ENCODE assay signal across 18 cellular contexts in the genomic region with DNA sequence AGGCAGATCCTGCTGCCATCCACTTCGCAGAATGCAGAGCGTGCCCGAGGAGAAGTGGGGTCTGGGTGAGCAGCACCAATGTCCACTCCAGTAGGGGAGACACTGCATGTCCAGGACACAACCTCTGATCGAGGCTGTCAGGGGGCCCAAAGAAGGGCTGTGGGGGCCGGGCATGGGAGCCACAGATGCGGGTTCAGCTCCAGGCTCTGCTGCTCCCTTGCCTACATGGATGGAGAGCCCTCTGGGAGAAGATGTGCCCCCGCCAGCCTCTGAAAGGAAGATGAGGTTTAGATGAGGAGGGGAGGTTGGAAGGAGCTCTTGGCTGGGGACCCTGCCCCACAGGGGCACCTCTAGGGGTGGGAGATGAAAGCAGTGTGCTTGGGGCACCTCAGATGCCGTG.
DNase-seq lines count a peak whose midpoint lies in the region; ATAC-seq and TF ChIP-seq lines count a peak whose summit lies in the region.
"Had no signal": no experiment of that assay in that cellular context is flagged by ENCODE, and none has a peak within 500 bp of the region (broad histone marks: within the 10 kb centered on the region; RNA-seq: fewer than 3 reads in every experiment).

No MANE protein-coding gene starts in this region.

- H3K9me3 Mint-ChIP-seq in stimulated activated effector memory CD8-positive, alpha-beta T cell treated with anti-CD3 and anti-CD28 coated beads, Interleukin-12 subunit alpha, Interleukin-12 subunit beta, amount 100 ng/mL, for 72 hours = peaks cover 7% of the 10 kb centered on the region
- H3K9me3 Mint-ChIP-seq in natural killer cell = no peaks in the 10 kb centered on the region

- peaks cover 28% of the 10 kb centered on the region for H3K9me3 ChIP-seq in BLaER1
- no peaks in the 10 kb centered on the region for H3K9me3 ChIP-seq in esophagus muscularis mucosa
- H3K9me3 ChIP-seq in spleen = no peaks in the 10 kb centered on the region
- H3K9me3 ChIP-seq: colonic mucosa had no signal

- H3K4me1 ChIP-seq in BLaER1 = peaks cover 61% of the 10 kb centered on the region
- H3K4me1 ChIP-seq in esophagus muscularis mucosa = peaks cover 16 to 34% (median 20%) of the 10 kb centered on the region in 4 donors
- peaks cover 0 to 41% (median 28%) of the 10 kb centered on the region in 6 donors for H3K4me1 ChIP-seq in spleen

- ATAC-seq in stimulated activated effector memory CD8-positive, alpha-beta T cell treated with anti-CD3 and anti-CD28 coated beads, Interleukin-12 subunit alpha, Interleukin-12 subunit beta, amount 100 ng/mL, for 72 hours = no peak
- ATAC-seq in natural killer cell (no peak), GM21825 (IDR thresholded peaks at IDR 0.05; ENCODE audit: unreplicated experiment) (no peak)

- in situ Hi-C loops in G401 (cut with HindIII; ENCODE audit: low sequenced_read_pairs) = no loop called here

- no peak overlapping the region for H3K27ac ChIP-seq in BLaER1
- H3K27ac ChIP-seq in esophagus muscularis mucosa (replicated peaks in 1 of 4) = peak overlapping the region in 3 of 4 donors; percentile 3 to 39 (median 22)
- no peak overlapping the region for H3K27ac ChIP-seq in spleen
- H3K27ac ChIP-seq: colonic mucosa had no signal

- no peak overlapping the region for H3K4me3 Mint-ChIP-seq in stimulated activated effector memory CD8-positive, alpha-beta T cell treated with anti-CD3 and anti-CD28 coated beads, Interleukin-12 subunit alpha, Interleukin-12 subunit beta, amount 100 ng/mL, for 72 hours
- H3K4me3 Mint-ChIP-seq in natural killer cell = no peak overlapping the region
- H3K4me3 Mint-ChIP-seq: GM23338, mesothelial cell of epicardium, nephron had no signal

- no peak for TF ChIP-seq POLR2A in esophagus muscularis mucosa (IDR thresholded peaks at IDR 0.05; ENCODE audit: low read depth)
- no peak for TF ChIP-seq POLR2A in spleen (IDR thresholded peaks at IDR 0.05)

- peak overlapping the region; percentile 34 for H3K4me2 ChIP-seq in BLaER1
- H3K4me2 ChIP-seq: GM23338 had no signal

- H3K36me3 ChIP-seq in BLaER1 (no peaks in the 10 kb centered on the region), H7 (replicated peaks; ENCODE audit: control insufficient read depth, insufficient read depth, low read length) (no peaks in the 10 kb centered on the region), esophagus muscularis mucosa (no peaks in the 10 kb centered on the region), spleen (no peaks in the 10 kb centered on the region)
- H3K36me3 ChIP-seq: colonic mucosa had no signal

- no peaks in the 10 kb centered on the region for H4K20me1 ChIP-seq in BLaER1

- H3K4me3 ChIP-seq in BLaER1 (no peak overlapping the region), H7 (ENCODE audit: insufficient read depth, low read depth, low read length) (no peak overlapping the region), esophagus muscularis mucosa (no peak overlapping the region), spleen (no peak overlapping the region)
- H3K4me3 ChIP-seq: colonic mucosa, GM23338 had no signal

- intact Hi-C loops in esophagus muscularis mucosa (cut with DNase I) = no loop called here
- intact Hi-C loops in natural killer cell (cut with micrococcal nuclease) = no loop called here
- intact Hi-C loops in spleen (cut with DNase I; ENCODE audit: low total_unique reads) = no loop called here

- no peak for TF ChIP-seq EP300 in esophagus muscularis mucosa (IDR thresholded peaks at IDR 0.05)

- no peaks in the 10 kb centered on the region for H3K27me3 ChIP-seq in BLaER1
- no peaks in the 10 kb centered on the region for H3K27me3 ChIP-seq in H7 (ENCODE audit: control insufficient read depth, insufficient read depth, low read length)
- H3K27me3 ChIP-seq in esophagus muscularis mucosa = no peaks in the 10 kb centered on the region
- no peaks in the 10 kb centered on the region for H3K27me3 ChIP-seq in spleen (replicated peaks in 1 of 7)
- H3K27me3 ChIP-seq: colonic mucosa had no signal

- WGBS in esophagus muscularis mucosa = 95% methylated on average over 5 of the region's 8 CpGs
- WGBS in spleen, 5 donors = 91 to 95% (median 93%) methylated on average over 7 to 8 of the region's 8 CpGs

- no peak for TF ChIP-seq CTCF in esophagus muscularis mucosa (IDR thresholded peaks at IDR 0.05)
- TF ChIP-seq CTCF in natural killer cell (IDR thresholded peaks at IDR 0.05) = no peak
- no peak for TF ChIP-seq CTCF in spleen (IDR thresholded peaks at IDR 0.05 in 8 of 11, conservative IDR thresholded peaks at IDR 0.05 in 3 of 11)

- H3K27me3 Mint-ChIP-seq in natural killer cell (ENCODE audit: low read depth in 2 of 2) = peaks cover 0 to 2% of the 10 kb centered on the region in 2 donors

- DNase-seq in H7 (peak; percentile 10), esophagus muscularis mucosa (ENCODE audit: extremely low spot score) (no peak), natural killer cell (no peak), G401 (ENCODE audit: low spot score) (no peak), spleen (no peak)
- DNase-seq in stimulated activated effector memory CD8-positive, alpha-beta T cell treated with anti-CD3 and anti-CD28 coated beads, Interleukin-12 subunit alpha, Interleukin-12 subunit beta, amount 100 ng/mL, for 72 hours (ENCODE audit: low spot score in 2 of 2) = peak in 1 of 2 donors; percentile 45
- DNase-seq: activated CD4-positive, alpha-beta T cell treated with anti-CD3 and anti-CD28 coated beads for 4 hours; activated gamma-delta T cell treated with Interleukin-2 at 50 U/mL for 16 hours; AML-193; colonic mucosa; stimulated activated CD8-positive, alpha-beta memory T cell treated with anti-CD3 and anti-CD28 coated beads, Interleukin-4, amount 100 ng/mL, for 48 hours; SW 1271 had no signal

- peaks cover 60% of the 10 kb centered on the region for H3K4me1 Mint-ChIP-seq in stimulated activated effector memory CD8-positive, alpha-beta T cell treated with anti-CD3 and anti-CD28 coated beads, Interleukin-12 subunit alpha, Interleukin-12 subunit beta, amount 100 ng/mL, for 72 hours
- peaks cover 20 to 54% of the 10 kb centered on the region in 2 donors for H3K4me1 Mint-ChIP-seq in natural killer cell
- H3K4me1 Mint-ChIP-seq: nephron had no signal

- peak overlapping the region; percentile 90 for H3K27ac Mint-ChIP-seq in stimulated activated effector memory CD8-positive, alpha-beta T cell treated with anti-CD3 and anti-CD28 coated beads, Interleukin-12 subunit alpha, Interleukin-12 subunit beta, amount 100 ng/mL, for 72 hours
- H3K27ac Mint-ChIP-seq in natural killer cell = peak overlapping the region in 1 of 2 donors; percentile 54
- H3K27ac Mint-ChIP-seq: GM23338, mesothelial cell of epicardium, nephron, progenitor cell of endocrine pancreas had no signal

- no peak overlapping the region for H3K9ac ChIP-seq in BLaER1

- H3K36me3 Mint-ChIP-seq in stimulated activated effector memory CD8-positive, alpha-beta T cell treated with anti-CD3 and anti-CD28 coated beads, Interleukin-12 subunit alpha, Interleukin-12 subunit beta, amount 100 ng/mL, for 72 hours = no peaks in the 10 kb centered on the region
- no peaks in the 10 kb centered on the region for H3K36me3 Mint-ChIP-seq in natural killer cell
- H3K36me3 Mint-ChIP-seq: mesothelial cell of epicardium had no signal

Comparison
In these comparisons a context has a peak if more than half of its experiments do, and no peak if none do; other contexts are left out.
1. H3K27ac ChIP-seq: peak in esophagus muscularis mucosa (3 of 4); none in BLaER1 (single experiment) and spleen (0 of 8).